Comparison of ENCODE assay signal across 9 cellular contexts in the genomic region with DNA sequence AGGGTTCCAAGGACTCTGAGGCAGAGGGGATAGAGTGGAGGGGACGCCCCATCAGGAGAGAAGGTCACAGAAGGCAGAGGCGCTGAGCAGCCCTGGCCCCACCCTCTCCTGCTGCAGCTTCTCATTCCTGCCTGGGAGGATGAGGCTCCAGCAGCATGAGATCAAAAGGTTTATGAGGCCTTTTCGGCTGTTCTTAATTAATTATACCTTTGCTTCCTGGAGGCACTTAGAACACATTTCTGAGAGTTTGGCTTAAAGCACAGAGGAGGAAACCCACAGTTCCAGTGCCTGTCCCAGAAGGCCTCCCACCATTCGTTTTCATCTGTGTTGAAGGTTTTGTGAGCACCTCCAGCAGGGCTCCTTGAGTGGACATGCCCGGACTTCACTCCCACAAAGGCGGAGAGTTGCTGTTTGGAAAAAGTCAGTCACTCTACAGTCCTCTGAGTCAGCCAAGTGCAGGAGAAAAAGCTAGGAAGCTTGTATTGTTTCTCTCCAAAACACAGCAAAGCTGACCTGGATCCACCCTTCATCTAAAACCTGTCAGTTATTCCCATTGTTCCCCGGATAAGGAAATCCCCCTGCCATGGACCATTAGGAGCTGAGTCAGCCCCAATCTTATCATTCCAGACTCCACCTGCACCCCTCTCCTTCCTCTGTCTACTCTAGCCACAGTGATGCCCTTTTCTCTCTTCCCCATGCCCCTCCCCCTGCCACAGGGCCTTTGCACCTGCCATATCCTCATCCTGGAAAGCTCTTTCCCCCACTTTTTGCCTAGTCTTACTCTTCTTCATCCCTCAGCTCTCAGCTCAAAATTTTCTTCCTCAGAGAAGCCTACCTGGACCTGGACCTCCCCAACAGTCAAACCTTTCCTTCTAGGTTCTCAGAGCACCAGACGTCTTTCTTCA.
DNase-seq lines count a peak whose midpoint lies in the region; ATAC-seq and TF ChIP-seq lines count a peak whose summit lies in the region.
"Had no signal": no experiment of that assay in that cellular context is flagged by ENCODE, and none has a peak within 500 bp of the region (broad histone marks: within the 10 kb centered on the region; RNA-seq: fewer than 3 reads in every experiment).

No MANE protein-coding gene starts in this region.

- no peak for TF ChIP-seq POLR2A in uterus (IDR thresholded peaks at IDR 0.05)

- H3K4me1 ChIP-seq in SK-N-SH (ENCODE audit: control insufficient read depth in 1 of 2, insufficient read depth in 2 of 2, low read depth in 1 of 2, low read length in 1 of 2) (peaks cover 3 to 22% of the 10 kb centered on the region in 2 experiments; a peak in 2 of 4 replicates), uterus (no peaks in the 10 kb centered on the region)

- intact Hi-C loops in uterus (cut with DNase I; ENCODE audit: low total_unique reads): no loop called here

- H3K9ac ChIP-seq in SK-N-SH: peak overlapping the region; percentile 35; the same call in 1 of the 2 replicates

- H3K9me3 ChIP-seq in SK-N-SH (peaks cover 10% of the 10 kb centered on the region), uterus (no peaks in the 10 kb centered on the region)

- TF ChIP-seq EP300 in SK-N-SH (IDR thresholded peaks at IDR 0.05; ENCODE audit: borderline replicate concordance in 1 of 2, low read depth in 1 of 2, low read length in 1 of 2): no peak

- TF ChIP-seq CTCF in SK-N-SH (IDR thresholded peaks at IDR 0.05) (no peak), uterus (IDR thresholded peaks at IDR 0.05) (no peak)

- WGBS in SK-N-SH (ENCODE audit: low lambda C conversion rate): 73% methylated on average over 8 of the region's 8 CpGs

- no peaks in the 10 kb centered on the region for H3K36me3 ChIP-seq in SK-N-SH (replicated peaks in 1 of 2; ENCODE audit: control insufficient read depth in 1 of 2, insufficient read depth in 2 of 2, low read length in 1 of 2)
- no peaks in the 10 kb centered on the region for H3K36me3 ChIP-seq in uterus

- H3K9me2 ChIP-seq in SK-N-SH: no peaks in the 10 kb centered on the region

- 0 out of 2 replicates have a peak overlapping the region, but pooled peaks have one; percentile 18 for H3K4me2 ChIP-seq in SK-N-SH

- H3K27ac ChIP-seq in SK-N-SH (ENCODE audit: low read depth in 2 of 2, low read length in 1 of 2) (peak overlapping the region in 1 of 2 experiments; percentile 69; a peak in 2 of 4 replicates), uterus (peak overlapping the region in 1 of 2 donors; percentile 52)

- H4K20me1 ChIP-seq in SK-N-SH (ENCODE audit: insufficient read depth): no peaks in the 10 kb centered on the region

- TF ChIP-seq RAD21 in SK-N-SH (IDR thresholded peaks at IDR 0.05; ENCODE audit: low read length): no peak

- H3K4me3 ChIP-seq in SK-N-SH (ENCODE audit: low read depth in 2 of 2, low read length in 1 of 2): no peak overlapping the region
- H3K4me3 ChIP-seq in skeletal muscle cell (ENCODE audit: low read depth, low read length): no peak overlapping the region
- no peak overlapping the region for H3K4me3 ChIP-seq in uterus

- CTCF ChIA-PET in SK-N-SH (lab: Yijun Ruan, JAX): no interaction called here

- 0 out of 2 replicates have a peak overlapping the region, but pooled peaks have one; percentile 41 for H2AFZ ChIP-seq in SK-N-SH (ENCODE audit: low read depth)

- no peaks in the 10 kb centered on the region for H3K79me2 ChIP-seq in SK-N-SH (ENCODE audit: insufficient read depth)

- POLR2A ChIA-PET in SK-N-SH (lab: Yijun Ruan, JAX): no interaction called here

- ATAC-seq in GM19463 (IDR thresholded peaks at IDR 0.05; ENCODE audit: unreplicated experiment): no peak
- ATAC-seq in GM18861 (IDR thresholded peaks at IDR 0.05; ENCODE audit: unreplicated experiment): no peak

- peaks cover 10% of the 10 kb centered on the region for H3F3A ChIP-seq in SK-N-SH (replicated peaks; ENCODE audit: insufficient read depth)

- DNase-seq in NCI-H748 (lab: John Stamatoyannopoulos, UW; ENCODE audit: unreplicated experiment) (peak; percentile 34), NCI-H748 treated with DMSO at 0.1 percent for 48 hours (lab: John Stamatoyannopoulos, UW) (no peak), SK-N-SH (no peak), fibroblast of peridontal ligament (ENCODE audit: extremely low read depth) (peak; percentile 77), skeletal muscle cell (ENCODE audit: low read depth) (peak; percentile 60), uterus (no peak)
- DNase-seq: NCI-H1048 had no signal

- H3K27me3 ChIP-seq in SK-N-SH (ENCODE audit: insufficient read depth): no peaks in the 10 kb centered on the region
- peaks cover 0 to 3% of the 10 kb centered on the region in 2 donors for H3K27me3 ChIP-seq in uterus

TF ChIP-seq in SK-N-SH, 30 proteins besides CTCF, POLR2A, EP300 and RAD21:
- TF ChIP-seq MXI1 (IDR thresholded peaks at IDR 0.05; ENCODE audit: low read depth, low read length): no peak
- no peak for TF ChIP-seq RCOR1 (IDR thresholded peaks at IDR 0.05; ENCODE audit: low read length)
- no peak for TF ChIP-seq FOXJ3 (CRISPR knock-in tag; IDR thresholded peaks at IDR 0.05)
- no peak for TF ChIP-seq TCF12 (IDR thresholded peaks at IDR 0.05)
- no peak for TF ChIP-seq TEAD4 (IDR thresholded peaks at IDR 0.05; ENCODE audit: borderline replicate concordance, insufficient read depth)

Comparison
In these comparisons a context has a peak if more than half of its experiments do, and no peak if none do; other contexts are left out.
1. DNase-seq: peak in NCI-H748 (single experiment), fibroblast of peridontal ligament (single experiment) and skeletal muscle cell (single experiment); none in NCI-H748 treated with DMSO at 0.1 percent for 48 hours (single experiment), SK-N-SH (single experiment) and uterus (0 of 2).